In genomic region chr12:47041327-47041726, GRCh38 we compare ENCODE assay signal across 24 cellular contexts. TPM values are rescaled to one million over a fixed set of nuclear protein-coding genes. Genes with fewer than 3 reads are reported as not detected.
"Had no signal": no experiment of that assay in that cellular context is flagged by ENCODE, and none has a peak within 500 bp of the region (broad histone marks: within the 10 kb centered on the region; RNA-seq: fewer than 3 reads in every experiment).

No MANE protein-coding gene starts in this region.

- DNase-seq: IMR-90, Karpas-422, KG1, MM.1S, NCI-H1105, NCI-H1417, NCI-H1436 treated with DMSO at 0.1 percent for 48 hours, NCI-H1694, NCI-H187 treated with DMSO at 0.1 percent for 48 hours, NCI-H2081, NCI-H2107, NCI-H2171, NCI-H226, NCI-H446, NCI-H510A, NCI-H524 treated with DMSO at 0.1 percent for 48 hours, NCI-H69, NCI-H774, PC-3, SHP77, SK-N-SH had no signal

- H3K9me3 ChIP-seq: SK-N-SH had no signal

- H3K27ac ChIP-seq: RWPE1 had no signal

RNA-seq across cellular contexts. Expression of gene AMIGO2, which starts 38.4 kb away (rescaled TPM):
- total RNA-seq: HepG2, OCI-LY7 had no signal
- polyA plus RNA-seq: HepG2 had no signal
